ENCODE assay signal across 21 cellular contexts in genomic region chr3:132088291-132088690, GRCh38. TPM values are rescaled to one million over a fixed set of nuclear protein-coding genes. Genes with fewer than 3 reads are reported as not detected.
"Had no signal": no experiment of that assay in that cellular context is flagged by ENCODE, and none has a peak within 500 bp of the region (broad histone marks: within the 10 kb centered on the region; RNA-seq: fewer than 3 reads in every experiment).

No MANE protein-coding gene starts in this region.

- DNase-seq: KBM-7, NCI-H1092 treated with DMSO at 0.1 percent for 48 hours, NCI-H1436, NCI-H187, NCI-H2029, NCI-H2081 treated with DMSO at 0.1 percent for 48 hours, NCI-H2171, NCI-H226, NCI-H446, NCI-H510A, NCI-H524 treated with DMSO at 0.1 percent for 48 hours, NCI-H69, NCI-H774, Right ventricle myocardium superior, RPMI8226, SIG-M5, SK-N-SH, SW 1271 had no signal

- H3K4me2 ChIP-seq: SK-N-SH had no signal

- H3K27ac ChIP-seq: SJSA1 had no signal

- H3K4me3 ChIP-seq: SJSA1 had no signal

- H3K36me3 ChIP-seq: SJSA1 had no signal

- H3K9me3 ChIP-seq: SJSA1, SK-N-SH had no signal

- H3K9ac ChIP-seq: SK-N-SH had no signal

RNA-seq across cellular contexts. Expression of gene CPNE4, which starts 53.5 kb away (rescaled TPM):
- total RNA-seq: HT-29, MCF 10A had no signal
- polyA plus RNA-seq: SK-N-SH had no signal
